Comparison of ENCODE assay signal across 1 cellular context in genomic region chr1:15272009-15272781, GRCh38.
TF ChIP-seq lines count a peak whose summit lies in the region.

No MANE protein-coding gene starts in this region.

TF ChIP-seq in HepG2, 621 proteins besides CTCF, POLR2A, EP300 and RAD21 (continued from another document and continues in another):
- TF ChIP-seq, protein P1, sequence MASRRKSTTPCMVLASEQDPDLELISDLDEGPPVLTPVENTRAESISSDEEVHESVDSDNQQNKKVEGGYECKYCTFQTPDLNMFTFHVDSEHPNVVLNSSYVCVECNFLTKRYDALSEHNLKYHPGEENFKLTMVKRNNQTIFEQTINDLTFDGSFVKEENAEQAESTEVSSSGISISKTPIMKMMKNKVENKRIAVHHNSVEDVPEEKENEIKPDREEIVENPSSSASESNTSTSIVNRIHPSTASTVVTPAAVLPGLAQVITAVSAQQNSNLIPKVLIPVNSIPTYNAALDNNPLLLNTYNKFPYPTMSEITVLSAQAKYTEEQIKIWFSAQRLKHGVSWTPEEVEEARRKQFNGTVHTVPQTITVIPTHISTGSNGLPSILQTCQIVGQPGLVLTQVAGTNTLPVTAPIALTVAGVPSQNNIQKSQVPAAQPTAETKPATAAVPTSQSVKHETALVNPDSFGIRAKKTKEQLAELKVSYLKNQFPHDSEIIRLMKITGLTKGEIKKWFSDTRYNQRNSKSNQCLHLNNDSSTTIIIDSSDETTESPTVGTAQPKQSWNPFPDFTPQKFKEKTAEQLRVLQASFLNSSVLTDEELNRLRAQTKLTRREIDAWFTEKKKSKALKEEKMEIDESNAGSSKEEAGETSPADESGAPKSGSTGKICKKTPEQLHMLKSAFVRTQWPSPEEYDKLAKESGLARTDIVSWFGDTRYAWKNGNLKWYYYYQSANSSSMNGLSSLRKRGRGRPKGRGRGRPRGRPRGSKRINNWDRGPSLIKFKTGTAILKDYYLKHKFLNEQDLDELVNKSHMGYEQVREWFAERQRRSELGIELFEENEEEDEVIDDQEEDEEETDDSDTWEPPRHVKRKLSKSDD (CRISPR knock-in tag; IDR thresholded peaks at IDR 0.05; ENCODE audit: low read depth), result peak; percentile 28; the same call in 1 of the 2 replicates
- TF ChIP-seq, protein P2, sequence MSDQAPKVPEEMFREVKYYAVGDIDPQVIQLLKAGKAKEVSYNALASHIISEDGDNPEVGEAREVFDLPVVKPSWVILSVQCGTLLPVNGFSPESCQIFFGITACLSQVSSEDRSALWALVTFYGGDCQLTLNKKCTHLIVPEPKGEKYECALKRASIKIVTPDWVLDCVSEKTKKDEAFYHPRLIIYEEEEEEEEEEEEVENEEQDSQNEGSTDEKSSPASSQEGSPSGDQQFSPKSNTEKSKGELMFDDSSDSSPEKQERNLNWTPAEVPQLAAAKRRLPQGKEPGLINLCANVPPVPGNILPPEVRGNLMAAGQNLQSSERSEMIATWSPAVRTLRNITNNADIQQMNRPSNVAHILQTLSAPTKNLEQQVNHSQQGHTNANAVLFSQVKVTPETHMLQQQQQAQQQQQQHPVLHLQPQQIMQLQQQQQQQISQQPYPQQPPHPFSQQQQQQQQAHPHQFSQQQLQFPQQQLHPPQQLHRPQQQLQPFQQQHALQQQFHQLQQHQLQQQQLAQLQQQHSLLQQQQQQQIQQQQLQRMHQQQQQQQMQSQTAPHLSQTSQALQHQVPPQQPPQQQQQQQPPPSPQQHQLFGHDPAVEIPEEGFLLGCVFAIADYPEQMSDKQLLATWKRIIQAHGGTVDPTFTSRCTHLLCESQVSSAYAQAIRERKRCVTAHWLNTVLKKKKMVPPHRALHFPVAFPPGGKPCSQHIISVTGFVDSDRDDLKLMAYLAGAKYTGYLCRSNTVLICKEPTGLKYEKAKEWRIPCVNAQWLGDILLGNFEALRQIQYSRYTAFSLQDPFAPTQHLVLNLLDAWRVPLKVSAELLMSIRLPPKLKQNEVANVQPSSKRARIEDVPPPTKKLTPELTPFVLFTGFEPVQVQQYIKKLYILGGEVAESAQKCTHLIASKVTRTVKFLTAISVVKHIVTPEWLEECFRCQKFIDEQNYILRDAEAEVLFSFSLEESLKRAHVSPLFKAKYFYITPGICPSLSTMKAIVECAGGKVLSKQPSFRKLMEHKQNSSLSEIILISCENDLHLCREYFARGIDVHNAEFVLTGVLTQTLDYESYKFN (CRISPR knock-in tag; conservative IDR thresholded peaks at IDR 0.05), result no peak
- TF ChIP-seq ZFP36 (IDR thresholded peaks at IDR 0.05; ENCODE audit: borderline replicate concordance, low read depth, low read length, partially characterized antibody) (no peak), ZFP90 (CRISPR knock-in tag; IDR thresholded peaks at IDR 0.05; ENCODE audit: borderline replicate concordance) (no peak), SIX4 (CRISPR knock-in tag; IDR thresholded peaks at IDR 0.05) (no peak), ZNF121 (CRISPR knock-in tag; IDR thresholded peaks at IDR 0.05) (no peak), ZNF672 (CRISPR knock-in tag; IDR thresholded peaks at IDR 0.05) (no peak), RFX1 (IDR thresholded peaks at IDR 0.05) (no peak), NR3C1 (CRISPR knock-in tag; IDR thresholded peaks at IDR 0.05) (0 out of 2 replicates have a peak, but pooled peaks have one; percentile 35), ZNF674 (CRISPR knock-in tag; IDR thresholded peaks at IDR 0.05; ENCODE audit: low read depth) (no peak), EEA1 (CRISPR knock-in tag; IDR thresholded peaks at IDR 0.05; ENCODE audit: borderline replicate concordance) (no peak), ZNF230 (CRISPR knock-in tag; IDR thresholded peaks at IDR 0.05) (0 out of 2 replicates have a peak, but pooled peaks have one; percentile 68), SRSF1 (optimal IDR thresholded peaks at IDR 0.05; ENCODE audit: low read depth, low read length) (no peak), MXD3 (CRISPR knock-in tag; IDR thresholded peaks at IDR 0.05) (0 out of 2 replicates have a peak, but pooled peaks have one; percentile 29), SP140L (CRISPR knock-in tag; IDR thresholded peaks at IDR 0.05; ENCODE audit: borderline replicate concordance) (peak; percentile 74; the same call in 1 of the 2 replicates), TBP (CRISPR knock-in tag; IDR thresholded peaks at IDR 0.05) (no peak), RORA (CRISPR knock-in tag; IDR thresholded peaks at IDR 0.05) (no peak), GFI1 (CRISPR knock-in tag; IDR thresholded peaks at IDR 0.05; ENCODE audit: borderline replicate concordance) (peak; percentile 20; the same call in 1 of the 2 replicates), ZFP36L2 (CRISPR knock-in tag; IDR thresholded peaks at IDR 0.05) (no peak), KAT8 (CRISPR knock-in tag; IDR thresholded peaks at IDR 0.05) (peak; percentile 59; the same call in 1 of the 2 replicates), ZNF224 (CRISPR knock-in tag; IDR thresholded peaks at IDR 0.05) (no peak), ZNF333 (CRISPR knock-in tag; IDR thresholded peaks at IDR 0.05; ENCODE audit: borderline replicate concordance) (peak; percentile 41; the same call in 1 of the 2 replicates), ATF1 (CRISPR knock-in tag; IDR thresholded peaks at IDR 0.05) (no peak), ZNF691 (CRISPR knock-in tag; IDR thresholded peaks at IDR 0.05; ENCODE audit: borderline replicate concordance, low read depth) (no peak), ZNF670 (CRISPR knock-in tag; IDR thresholded peaks at IDR 0.05; ENCODE audit: borderline replicate concordance) (no peak), ZBTB20 (CRISPR knock-in tag; IDR thresholded peaks at IDR 0.05; ENCODE audit: borderline replicate concordance, low read depth) (no peak), NCOA2 (CRISPR knock-in tag; IDR thresholded peaks at IDR 0.05) (no peak), RBFOX2 (IDR thresholded peaks at IDR 0.05; ENCODE audit: low read depth, low read length) (no peak)
- TF ChIP-seq, protein P3, sequence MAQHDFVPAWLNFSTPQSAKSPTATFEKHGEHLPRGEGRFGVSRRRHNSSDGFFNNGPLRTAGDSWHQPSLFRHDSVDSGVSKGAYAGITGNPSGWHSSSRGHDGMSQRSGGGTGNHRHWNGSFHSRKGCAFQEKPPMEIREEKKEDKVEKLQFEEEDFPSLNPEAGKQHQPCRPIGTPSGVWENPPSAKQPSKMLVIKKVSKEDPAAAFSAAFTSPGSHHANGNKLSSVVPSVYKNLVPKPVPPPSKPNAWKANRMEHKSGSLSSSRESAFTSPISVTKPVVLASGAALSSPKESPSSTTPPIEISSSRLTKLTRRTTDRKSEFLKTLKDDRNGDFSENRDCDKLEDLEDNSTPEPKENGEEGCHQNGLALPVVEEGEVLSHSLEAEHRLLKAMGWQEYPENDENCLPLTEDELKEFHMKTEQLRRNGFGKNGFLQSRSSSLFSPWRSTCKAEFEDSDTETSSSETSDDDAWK (CRISPR knock-in tag; IDR thresholded peaks at IDR 0.05), result no peak
- TF ChIP-seq, protein P4, sequence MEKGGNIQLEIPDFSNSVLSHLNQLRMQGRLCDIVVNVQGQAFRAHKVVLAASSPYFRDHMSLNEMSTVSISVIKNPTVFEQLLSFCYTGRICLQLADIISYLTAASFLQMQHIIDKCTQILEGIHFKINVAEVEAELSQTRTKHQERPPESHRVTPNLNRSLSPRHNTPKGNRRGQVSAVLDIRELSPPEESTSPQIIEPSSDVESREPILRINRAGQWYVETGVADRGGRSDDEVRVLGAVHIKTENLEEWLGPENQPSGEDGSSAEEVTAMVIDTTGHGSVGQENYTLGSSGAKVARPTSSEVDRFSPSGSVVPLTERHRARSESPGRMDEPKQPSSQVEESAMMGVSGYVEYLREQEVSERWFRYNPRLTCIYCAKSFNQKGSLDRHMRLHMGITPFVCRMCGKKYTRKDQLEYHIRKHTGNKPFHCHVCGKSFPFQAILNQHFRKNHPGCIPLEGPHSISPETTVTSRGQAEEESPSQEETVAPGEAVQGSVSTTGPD (CRISPR knock-in tag; IDR thresholded peaks at IDR 0.05), result no peak
- TF ChIP-seq, protein P5, sequence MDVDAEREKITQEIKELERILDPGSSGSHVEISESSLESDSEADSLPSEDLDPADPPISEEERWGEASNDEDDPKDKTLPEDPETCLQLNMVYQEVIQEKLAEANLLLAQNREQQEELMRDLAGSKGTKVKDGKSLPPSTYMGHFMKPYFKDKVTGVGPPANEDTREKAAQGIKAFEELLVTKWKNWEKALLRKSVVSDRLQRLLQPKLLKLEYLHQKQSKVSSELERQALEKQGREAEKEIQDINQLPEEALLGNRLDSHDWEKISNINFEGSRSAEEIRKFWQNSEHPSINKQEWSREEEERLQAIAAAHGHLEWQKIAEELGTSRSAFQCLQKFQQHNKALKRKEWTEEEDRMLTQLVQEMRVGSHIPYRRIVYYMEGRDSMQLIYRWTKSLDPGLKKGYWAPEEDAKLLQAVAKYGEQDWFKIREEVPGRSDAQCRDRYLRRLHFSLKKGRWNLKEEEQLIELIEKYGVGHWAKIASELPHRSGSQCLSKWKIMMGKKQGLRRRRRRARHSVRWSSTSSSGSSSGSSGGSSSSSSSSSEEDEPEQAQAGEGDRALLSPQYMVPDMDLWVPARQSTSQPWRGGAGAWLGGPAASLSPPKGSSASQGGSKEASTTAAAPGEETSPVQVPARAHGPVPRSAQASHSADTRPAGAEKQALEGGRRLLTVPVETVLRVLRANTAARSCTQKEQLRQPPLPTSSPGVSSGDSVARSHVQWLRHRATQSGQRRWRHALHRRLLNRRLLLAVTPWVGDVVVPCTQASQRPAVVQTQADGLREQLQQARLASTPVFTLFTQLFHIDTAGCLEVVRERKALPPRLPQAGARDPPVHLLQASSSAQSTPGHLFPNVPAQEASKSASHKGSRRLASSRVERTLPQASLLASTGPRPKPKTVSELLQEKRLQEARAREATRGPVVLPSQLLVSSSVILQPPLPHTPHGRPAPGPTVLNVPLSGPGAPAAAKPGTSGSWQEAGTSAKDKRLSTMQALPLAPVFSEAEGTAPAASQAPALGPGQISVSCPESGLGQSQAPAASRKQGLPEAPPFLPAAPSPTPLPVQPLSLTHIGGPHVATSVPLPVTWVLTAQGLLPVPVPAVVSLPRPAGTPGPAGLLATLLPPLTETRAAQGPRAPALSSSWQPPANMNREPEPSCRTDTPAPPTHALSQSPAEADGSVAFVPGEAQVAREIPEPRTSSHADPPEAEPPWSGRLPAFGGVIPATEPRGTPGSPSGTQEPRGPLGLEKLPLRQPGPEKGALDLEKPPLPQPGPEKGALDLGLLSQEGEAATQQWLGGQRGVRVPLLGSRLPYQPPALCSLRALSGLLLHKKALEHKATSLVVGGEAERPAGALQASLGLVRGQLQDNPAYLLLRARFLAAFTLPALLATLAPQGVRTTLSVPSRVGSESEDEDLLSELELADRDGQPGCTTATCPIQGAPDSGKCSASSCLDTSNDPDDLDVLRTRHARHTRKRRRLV (CRISPR knock-in tag; IDR thresholded peaks at IDR 0.05), result no peak
- TF ChIP-seq, protein P6, sequence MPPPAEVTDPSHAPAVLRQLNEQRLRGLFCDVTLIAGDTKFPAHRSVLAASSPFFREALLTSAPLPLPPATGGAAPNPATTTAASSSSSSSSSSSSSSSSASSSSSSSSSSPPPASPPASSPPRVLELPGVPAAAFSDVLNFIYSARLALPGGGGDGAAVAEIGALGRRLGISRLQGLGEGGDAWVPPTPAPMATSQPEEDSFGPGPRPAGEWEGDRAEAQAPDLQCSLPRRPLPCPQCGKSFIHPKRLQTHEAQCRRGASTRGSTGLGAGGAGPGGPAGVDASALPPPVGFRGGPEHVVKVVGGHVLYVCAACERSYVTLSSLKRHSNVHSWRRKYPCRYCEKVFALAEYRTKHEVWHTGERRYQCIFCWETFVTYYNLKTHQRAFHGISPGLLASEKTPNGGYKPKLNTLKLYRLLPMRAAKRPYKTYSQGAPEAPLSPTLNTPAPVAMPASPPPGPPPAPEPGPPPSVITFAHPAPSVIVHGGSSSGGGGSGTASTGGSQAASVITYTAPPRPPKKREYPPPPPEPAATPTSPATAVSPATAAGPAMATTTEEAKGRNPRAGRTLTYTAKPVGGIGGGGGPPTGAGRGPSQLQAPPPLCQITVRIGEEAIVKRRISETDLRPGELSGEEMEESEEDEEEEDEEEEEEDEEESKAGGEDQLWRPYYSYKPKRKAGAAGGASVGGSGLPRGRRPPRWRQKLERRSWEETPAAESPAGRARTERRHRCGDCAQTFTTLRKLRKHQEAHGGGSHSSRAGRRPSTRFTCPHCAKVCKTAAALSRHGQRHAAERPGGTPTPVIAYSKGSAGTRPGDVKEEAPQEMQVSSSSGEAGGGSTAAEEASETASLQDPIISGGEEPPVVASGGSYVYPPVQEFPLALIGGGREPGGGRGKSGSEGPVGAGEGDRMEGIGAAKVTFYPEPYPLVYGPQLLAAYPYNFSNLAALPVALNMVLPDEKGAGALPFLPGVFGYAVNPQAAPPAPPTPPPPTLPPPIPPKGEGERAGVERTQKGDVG (CRISPR knock-in tag; IDR thresholded peaks at IDR 0.05; ENCODE audit: borderline replicate concordance), result peak; percentile 69; the same call in 1 of the 2 replicates
- TF ChIP-seq, protein P7, sequence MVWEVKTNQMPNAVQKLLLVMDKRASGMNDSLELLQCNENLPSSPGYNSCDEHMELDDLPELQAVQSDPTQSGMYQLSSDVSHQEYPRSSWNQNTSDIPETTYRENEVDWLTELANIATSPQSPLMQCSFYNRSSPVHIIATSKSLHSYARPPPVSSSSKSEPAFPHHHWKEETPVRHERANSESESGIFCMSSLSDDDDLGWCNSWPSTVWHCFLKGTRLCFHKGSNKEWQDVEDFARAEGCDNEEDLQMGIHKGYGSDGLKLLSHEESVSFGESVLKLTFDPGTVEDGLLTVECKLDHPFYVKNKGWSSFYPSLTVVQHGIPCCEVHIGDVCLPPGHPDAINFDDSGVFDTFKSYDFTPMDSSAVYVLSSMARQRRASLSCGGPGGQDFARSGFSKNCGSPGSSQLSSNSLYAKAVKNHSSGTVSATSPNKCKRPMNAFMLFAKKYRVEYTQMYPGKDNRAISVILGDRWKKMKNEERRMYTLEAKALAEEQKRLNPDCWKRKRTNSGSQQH (CRISPR knock-in tag; IDR thresholded peaks at IDR 0.05; ENCODE audit: low read depth), result no peak
